ENCODE assay signal across 8 cellular contexts in the genomic region with DNA sequence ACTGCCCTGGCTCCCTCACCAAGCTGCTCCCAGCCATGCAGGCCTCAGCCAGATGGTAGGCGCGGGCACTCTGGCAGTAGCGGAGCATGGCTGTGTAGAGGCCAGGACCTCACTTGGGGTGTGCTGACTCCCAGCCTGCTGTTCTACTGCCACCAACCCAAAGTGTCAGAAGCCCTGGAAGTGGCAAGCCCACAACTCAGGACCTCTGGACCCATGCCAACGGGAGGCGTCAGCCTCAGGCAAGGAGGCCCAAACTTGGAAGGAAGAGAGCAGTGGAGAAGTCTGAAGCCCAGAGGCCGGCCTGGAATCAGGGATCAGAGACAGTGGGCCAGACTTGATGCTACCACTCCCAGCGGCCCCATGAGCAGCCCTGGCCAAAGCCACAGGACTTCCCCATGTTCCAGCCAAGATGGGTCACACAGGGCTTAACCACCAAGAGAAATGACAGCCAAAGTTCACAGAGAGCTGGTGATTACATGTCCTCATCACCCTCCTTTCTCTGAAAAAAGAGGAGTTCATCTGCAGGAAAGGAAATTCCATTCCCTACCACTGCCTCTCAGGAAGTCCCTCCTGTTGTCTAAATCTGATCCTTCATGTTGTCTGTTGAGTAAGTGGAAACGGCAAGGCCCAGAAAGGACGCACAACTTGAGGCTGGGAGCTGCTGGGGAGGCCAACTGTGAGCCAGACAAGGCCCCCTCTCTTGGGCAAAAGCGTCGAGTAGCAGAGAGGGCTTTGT. TPM values are rescaled to one million over a fixed set of nuclear protein-coding genes. Genes with fewer than 3 reads are reported as not detected.
DNase-seq lines count a peak whose midpoint lies in the region; ATAC-seq, FAIRE-seq and TF ChIP-seq lines count a peak whose summit lies in the region.

No MANE protein-coding gene starts in this region.

- TF ChIP-seq CTCF in GM12878 (IDR thresholded peaks at IDR 0.05 in 2 of 3, conservative IDR thresholded peaks at IDR 0.05 in 1 of 3; ENCODE audit: control insufficient read depth in 2 of 3, extremely low read depth in 1 of 3, insufficient read depth in 1 of 3, low read depth in 3 of 3, low read length in 3 of 3), result no peak
- no peak for TF ChIP-seq CTCF in kidney (IDR thresholded peaks at IDR 0.05; ENCODE audit: borderline replicate concordance, extremely low read depth, insufficient read depth)
- TF ChIP-seq CTCF in thyroid gland (IDR thresholded peaks at IDR 0.05), result no peak

- intact Hi-C loops in GM12878 (cut with micrococcal nuclease; ENCODE audit: unreplicated experiment) (no loop called here), kidney (cut with DNase I) (no loop called here), thyroid gland (cut with DNase I) (no loop called here)

- H3K27me3 ChIP-seq in GM12878 (replicated peaks in 1 of 2; ENCODE audit: control insufficient read depth in 2 of 2, insufficient read depth in 2 of 2, low read length in 1 of 2) (peaks cover 0 to 4% of the 10 kb centered on the region in 2 experiments; a peak in 1 of 4 replicates), thyroid gland (no peaks in the 10 kb centered on the region)

- H3K27ac ChIP-seq in GM12878 (ENCODE audit: control insufficient read depth, insufficient read depth) (peak overlapping the region; percentile 24; the same call in 1 of the 2 replicates), kidney (ENCODE audit: low read depth in 2 of 2, low read length in 2 of 2) (peak overlapping the region in 1 of 2 donors; percentile 19), thyroid gland (peak overlapping the region in 2 of 3 donors; percentile 51 to 53)

- DNase-seq in T-helper 2 cell treated with Interferon-gamma antibody and Interleukin-4, amounts not matched to agents 5 μg/mL and 100 μg/mL, for 36 hours (ENCODE audit: low spot score), result no peak
- DNase-seq in T-helper 2 cell (no peak), GM12878 (ENCODE audit: low read depth, low spot score) (no peak), kidney (peak; percentile 91), thyroid gland (peak; percentile 15 to 17), cortex of kidney (lab: John Stamatoyannopoulos, UW) (no peak), UCSD-AML1 (lab: John Stamatoyannopoulos, UW; ENCODE audit: unreplicated experiment) (no peak)

- H3K79me2 ChIP-seq in GM12878 (ENCODE audit: control insufficient read depth, insufficient read depth, low read length), result peaks cover 35% of the 10 kb centered on the region

- no peak for FAIRE-seq in GM12878 (lab: Jason Lieb, UNC)
- FAIRE-seq in kidney (lab: Jason Lieb, UNC), result no peak

- H2AFZ ChIP-seq in GM12878 (ENCODE audit: control insufficient read depth, low read depth, low read length), result no peak overlapping the region

- in situ Hi-C loops in GM12878 (cut with MboI), result no loop called here

- TF ChIP-seq EP300 in GM12878 (IDR thresholded peaks at IDR 0.05; ENCODE audit: borderline replicate concordance in 1 of 2, control insufficient read depth in 1 of 2, low read depth in 2 of 2, low read length in 2 of 2), result no peak

- no peaks in the 10 kb centered on the region for H4K20me1 ChIP-seq in GM12878 (ENCODE audit: control insufficient read depth, insufficient read depth)

- H3K4me1 Mint-ChIP-seq in T-helper 2 cell treated with Interferon-gamma antibody and Interleukin-4, amounts not matched to agents 5 μg/mL and 100 μg/mL, for 36 hours (ENCODE audit: low read depth), result peaks cover 56% of the 10 kb centered on the region

- H3K9me3 ChIP-seq in GM12878 (replicated peaks; ENCODE audit: control insufficient read depth, insufficient read depth, low read length), result no peaks in the 10 kb centered on the region
- no peaks in the 10 kb centered on the region for H3K9me3 ChIP-seq in kidney (ENCODE audit: control insufficient read depth in 1 of 2, low read length in 2 of 2)
- no peaks in the 10 kb centered on the region for H3K9me3 ChIP-seq in thyroid gland

- TF ChIP-seq POLR2A in GM12878 (IDR thresholded peaks at IDR 0.05; ENCODE audit: low read depth, low read length) (no peak), thyroid gland (IDR thresholded peaks at IDR 0.05) (no peak)

- H3K9me3 Mint-ChIP-seq in T-helper 2 cell treated with Interferon-gamma antibody and Interleukin-4, amounts not matched to agents 5 μg/mL and 100 μg/mL, for 36 hours, result no peaks in the 10 kb centered on the region

- BruUV-seq in GM12878 (replicated peaks; lab: Mats Ljungman, UMichigan), result no TSS peak

- ATAC-seq in GM12878 (no peak), GM18873 (IDR thresholded peaks at IDR 0.05; ENCODE audit: low FRiP score, unreplicated experiment) (no peak)

- RAD21 ChIA-PET in GM12878 (lab: Charles Lee; ENCODE audit: unreplicated experiment), result no interaction called here

- POLR2A ChIA-PET in GM12878 (lab: Charles Lee), result interaction anchor here (1.2 to 1.3 kb wide), 2 partner anchors 25 to 184 kb away, joined by 3 read pairs; no protein-coding TSS in a partner anchor

- H3K4me3 Mint-ChIP-seq in T-helper 2 cell treated with Interferon-gamma antibody and Interleukin-4, amounts not matched to agents 5 μg/mL and 100 μg/mL, for 36 hours, result no peak overlapping the region

- H3K9ac ChIP-seq in GM12878 (ENCODE audit: control insufficient read depth, insufficient read depth, low read length) (no peak overlapping the region), kidney (ENCODE audit: low read length in 2 of 2) (no peak overlapping the region)

- peak overlapping the region; percentile 36; the same call in 1 of the 2 replicates for H3K4me2 ChIP-seq in GM12878 (ENCODE audit: control insufficient read depth, insufficient read depth)

- H3K36me3 ChIP-seq in GM12878 (ENCODE audit: control insufficient read depth in 2 of 2, insufficient read depth in 2 of 2, low read length in 1 of 2) (no peaks in the 10 kb centered on the region), kidney (ENCODE audit: control insufficient read depth in 1 of 2, insufficient read depth in 2 of 2, low read length in 2 of 2) (no peaks in the 10 kb centered on the region), thyroid gland (no peaks in the 10 kb centered on the region)

- SMC1A ChIA-PET in GM12878 (lab: Charles Lee; ENCODE audit: uncharacterized antibody, unreplicated experiment), result no interaction called here

- 0 out of 2 replicates have a peak overlapping the region, but pooled peaks have one; percentile 5 for H3K4me3 ChIP-seq in GM12878
- H3K4me3 ChIP-seq in kidney (ENCODE audit: low read length in 2 of 2), result no peak overlapping the region
- H3K4me3 ChIP-seq in thyroid gland (replicated peaks in 1 of 3), result no peak overlapping the region

- WGBS in GM12878 (ENCODE audit: insufficient coverage, insufficient replicate concordance, low lambda C conversion rate, missing lambda C conversion rate), result 60% methylated on average over 11 of the region's 11 CpGs
- 49 to 67% methylated on average over 9 to 11 of the region's 11 CpGs for WGBS in thyroid gland, 2 donors

- peaks cover 4% of the 10 kb centered on the region for H3K36me3 Mint-ChIP-seq in T-helper 2 cell treated with Interferon-gamma antibody and Interleukin-4, amounts not matched to agents 5 μg/mL and 100 μg/mL, for 36 hours (ENCODE audit: low read depth)

- peaks cover 37% of the 10 kb centered on the region for H3K4me1 ChIP-seq in GM12878 (ENCODE audit: control insufficient read depth, insufficient read depth, low read length)
- H3K4me1 ChIP-seq in kidney (ENCODE audit: control insufficient read depth in 1 of 2, insufficient read depth in 1 of 2, low read depth in 1 of 2, low read length in 2 of 2), result peaks cover 22 to 71% of the 10 kb centered on the region in 2 donors
- peaks cover 10 to 66% of the 10 kb centered on the region in 2 donors for H3K4me1 ChIP-seq in thyroid gland

- H3K27me3 Mint-ChIP-seq in T-helper 2 cell treated with Interferon-gamma antibody and Interleukin-4, amounts not matched to agents 5 μg/mL and 100 μg/mL, for 36 hours (ENCODE audit: low read depth), result no peaks in the 10 kb centered on the region

- no peak for TF ChIP-seq RAD21 in GM12878 (IDR thresholded peaks at IDR 0.05; ENCODE audit: insufficient read depth, low read depth, low read length)

- CTCF ChIA-PET in GM12878 (lab: Yijun Ruan, JAX), result interaction anchor here (1.2 kb wide), 1 partner anchor 37 kb away, joined by 3 read pairs; no protein-coding TSS in a partner anchor

- H3K27ac Mint-ChIP-seq in T-helper 2 cell treated with Interferon-gamma antibody and Interleukin-4, amounts not matched to agents 5 μg/mL and 100 μg/mL, for 36 hours, result peak overlapping the region; percentile 12

RNA-seq across cellular contexts. Expression of gene ARRB1, which starts 4.4 kb away (rescaled TPM):
- 30.0 and 32.4 TPM in 2 replicates for total RNA-seq in GM12878 (2013; cell fraction: nucleolus; rRNA removed)
- 1.0 and 1.5 TPM in 2 replicates for total RNA-seq in GM12878 (2014; rRNA removed)
- 2.3 TPM in 2 replicates for total RNA-seq in GM12878 (2014; rRNA removed; fragmentation: Illumina TruSeq; extraction: Trizol)
- total RNA-seq in GM12878 (2021), result 2.9 and 3.0 TPM in 2 replicates
- polyA plus RNA-seq in GM12878 (2011; ENCODE audit: low read depth), result 1.2 TPM
- polyA plus RNA-seq in GM12878 (2011; rRNA removed), result 7.5 and 12.9 TPM in 2 replicates
- polyA plus RNA-seq in GM12878 (2011; cell fraction: cytosol; rRNA removed), result 15.9 and 18.2 TPM in 2 replicates
- polyA plus RNA-seq in GM12878 (2011; cell fraction: nucleus; rRNA removed), result 15.6 and 17.4 TPM in 2 replicates
- polyA plus RNA-seq in GM12878 (2012), result 1.4 and 2.4 TPM in 2 replicates
- 1.1 and 1.8 TPM in 2 replicates for polyA plus RNA-seq in GM12878 (2014; fragmentation: Illumina TruSeq; extraction: Trizol)
- under 1 TPM; 0.42 TPM for polyA plus RNA-seq in GM12878 (2014; fragmentation: Nextera tagmentation; extraction: Ambion mirVana)
- 1.6 and 1.8 TPM in 2 replicates for polyA plus RNA-seq in GM12878 (2014; rRNA removed)
- under 1 TPM; 0.39 to 0.42 TPM for polyA plus RNA-seq in GM12878 (2016; fragmentation: Nextera tagmentation; extraction: Ambion mirVana)
- 47.7 and 49.8 TPM in 2 replicates for polyA minus RNA-seq in GM12878 (2011; rRNA and poly(A)+ RNA removed)
- polyA minus RNA-seq in GM12878 (2011; cell fraction: cytosol; rRNA and poly(A)+ RNA removed), result 7.7 and 9.0 TPM in 2 replicates
- 17.9 and 26.8 TPM in 2 replicates for polyA minus RNA-seq in GM12878 (2011; cell fraction: nucleus; rRNA and poly(A)+ RNA removed)
- 53.8 TPM for total RNA-seq in kidney
- 17.6 TPM for polyA plus RNA-seq in kidney (ENCODE audit: insufficient read depth, low read depth, low replicate concordance)
- total RNA-seq in thyroid gland, result 10 to 100 TPM; 15.7 to 44.7 (median 27.7) TPM

RNA-seq across cellular contexts. Expression of gene RPS3, which starts 52.2 kb away (rescaled TPM):
- 327 and 328 TPM in 2 replicates for total RNA-seq in GM12878 (2013; cell fraction: nucleolus; rRNA removed)
- 3,162 and 3,203 TPM in 2 replicates for total RNA-seq in GM12878 (2014; rRNA removed)
- 4,299 and 4,364 TPM in 2 replicates for total RNA-seq in GM12878 (2014; rRNA removed; fragmentation: Illumina TruSeq; extraction: Trizol)
- 4,496 and 4,555 TPM in 2 replicates for total RNA-seq in GM12878 (2021)
- polyA plus RNA-seq in GM12878 (2011; ENCODE audit: low read depth), result 8,364 TPM
- 4,355 and 4,741 TPM in 2 replicates for polyA plus RNA-seq in GM12878 (2011; rRNA removed)
- 4,091 and 4,155 TPM in 2 replicates for polyA plus RNA-seq in GM12878 (2011; cell fraction: cytosol; rRNA removed)
- polyA plus RNA-seq in GM12878 (2011; cell fraction: nucleus; rRNA removed), result 1,814 and 1,991 TPM in 2 replicates
- 6,227 and 7,157 TPM in 2 replicates for polyA plus RNA-seq in GM12878 (2012)
- 5,039 and 6,875 TPM in 2 replicates for polyA plus RNA-seq in GM12878 (2014; fragmentation: Illumina TruSeq; extraction: Trizol)
- 1,000 to 10,000 TPM; 7,007 to 9,556 TPM for polyA plus RNA-seq in GM12878 (2014; fragmentation: Nextera tagmentation; extraction: Ambion mirVana)
- 4,204 and 4,437 TPM in 2 replicates for polyA plus RNA-seq in GM12878 (2014; rRNA removed)
- polyA plus RNA-seq in GM12878 (2016; fragmentation: Nextera tagmentation; extraction: Ambion mirVana), result 1,000 to 10,000 TPM; 2,127 to 2,136 TPM
- polyA minus RNA-seq in GM12878 (2011; rRNA and poly(A)+ RNA removed), result 1,578 and 1,840 TPM in 2 replicates
- 561 and 590 TPM in 2 replicates for polyA minus RNA-seq in GM12878 (2011; cell fraction: cytosol; rRNA and poly(A)+ RNA removed)
- polyA minus RNA-seq in GM12878 (2011; cell fraction: nucleus; rRNA and poly(A)+ RNA removed), result 168 and 212 TPM in 2 replicates
- total RNA-seq in kidney, result 1,724 TPM
- polyA plus RNA-seq in kidney (ENCODE audit: insufficient read depth, low read depth, low replicate concordance), result 1,510 TPM
- 1,000 to 10,000 TPM; 1,039 to 1,811 (median 1,104) TPM for total RNA-seq in thyroid gland

Comparison
In these comparisons a context has a peak if more than half of its experiments do, and no peak if none do; other contexts are left out.
1. DNase-seq: peak in kidney (single experiment) and thyroid gland (2 of 2); none in T-helper 2 cell treated with Interferon-gamma antibody and Interleukin-4, amounts not matched to agents 5 μg/mL and 100 μg/mL, for 36 hours (single experiment), T-helper 2 cell (0 of 5), GM12878 (single experiment), cortex of kidney (single experiment) and UCSD-AML1 (single experiment).